19 cellular contexts compared by ENCODE assay signal in the genomic region with DNA sequence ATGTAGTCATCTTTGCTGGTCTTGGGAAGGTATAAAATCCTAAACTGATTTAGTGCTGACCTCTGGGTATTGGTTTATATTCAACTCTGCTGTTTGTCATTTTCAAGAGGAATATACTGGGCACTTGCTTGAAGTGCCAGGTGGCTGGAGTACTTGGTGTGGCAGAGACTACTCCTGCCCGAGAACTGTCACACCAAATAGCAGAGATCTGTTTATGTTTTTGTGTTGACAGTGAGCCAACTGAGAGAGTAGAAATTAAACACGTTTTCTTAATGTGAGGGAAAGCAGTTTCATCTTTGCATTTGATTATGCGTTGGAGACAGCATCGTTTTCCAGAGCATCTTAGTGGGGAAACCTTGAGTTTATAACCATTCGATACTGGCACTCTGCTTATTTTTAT.
"Had no signal": no experiment of that assay in that cellular context is flagged by ENCODE, and none has a peak within 500 bp of the region (broad histone marks: within the 10 kb centered on the region; RNA-seq: fewer than 3 reads in every experiment).

No MANE protein-coding gene starts in this region.

- DNase-seq: activated CD4-positive, alpha-beta memory T cell treated with anti-CD3 and anti-CD28 coated beads, Interleukin-2, amount 10 ng/mL, durations not matched to agents 7 days and 5 days; activated CD4-positive, alpha-beta T cell treated with anti-CD3 and anti-CD28 coated beads, Interleukin-2, amount 10 ng/mL, durations not matched to agents 24 days and 14 days; activated effector memory CD4-positive, alpha-beta T cell treated with Interleukin-2 at 50 U/mL for 16 hours; activated naive CD4-positive, alpha-beta T cell treated with anti-CD3 and anti-CD28 coated beads for 36 hours; activated naive CD8-positive, alpha-beta T cell treated with anti-CD3 and anti-CD28 coated beads, Interleukin-2, amount 10 ng/mL, durations not matched to agents 7 days and 5 days; activated T-cell treated with anti-CD3 and anti-CD28 coated beads, Interleukin-2, amount 50 U/mL, for 72 hours; amniotic stem cell; effector CD4-positive, alpha-beta T cell; heart right ventricle; kidney; lower lobe of right lung; mucosa of descending colon; nephron progenitor cell; right lobe of liver; stimulated activated CD4-positive, alpha-beta T cell treated with anti-CD3 and anti-CD28 coated beads, Interleukin-1b, Interleukin-23, amount 100 ng/mL, for 48 hours; tibial artery had no signal

- H3K36me3 Mint-ChIP-seq: activated naive CD8-positive, alpha-beta T cell treated with anti-CD3 and anti-CD28 coated beads, Interleukin-2, amount 10 ng/mL, durations not matched to agents 7 days and 5 days had no signal

- H3K27ac ChIP-seq: heart right ventricle, lower lobe of right lung, right lobe of liver, skin epidermis, tibial artery had no signal

- H3K9me3 Mint-ChIP-seq: activated CD4-positive, alpha-beta memory T cell treated with anti-CD3 and anti-CD28 coated beads, Interleukin-2, amount 10 ng/mL, durations not matched to agents 7 days and 5 days; activated CD4-positive, alpha-beta T cell treated with anti-CD3 and anti-CD28 coated beads, Interleukin-2, amount 10 ng/mL, durations not matched to agents 24 days and 14 days; activated naive CD4-positive, alpha-beta T cell treated with anti-CD3 and anti-CD28 coated beads for 36 hours; activated naive CD8-positive, alpha-beta T cell treated with anti-CD3 and anti-CD28 coated beads, Interleukin-2, amount 10 ng/mL, durations not matched to agents 7 days and 5 days; activated T-cell treated with anti-CD3 and anti-CD28 coated beads, Interleukin-2, amount 50 U/mL, for 72 hours; nephron progenitor cell; stimulated activated naive CD8-positive, alpha-beta T cell treated with anti-CD3 and anti-CD28 coated beads, Interleukin-15, Interleukin-2, amounts not matched to agents 100 ng/mL and 50 ng/mL, for 24 hours had no signal

- H3K27me3 ChIP-seq: right lobe of liver, tibial artery had no signal

- H3K27ac Mint-ChIP-seq: activated CD4-positive, alpha-beta memory T cell treated with anti-CD3 and anti-CD28 coated beads, Interleukin-2, amount 10 ng/mL, durations not matched to agents 7 days and 5 days; activated CD4-positive, alpha-beta T cell treated with anti-CD3 and anti-CD28 coated beads, Interleukin-2, amount 10 ng/mL, durations not matched to agents 24 days and 14 days; activated naive CD4-positive, alpha-beta T cell treated with anti-CD3 and anti-CD28 coated beads for 36 hours; activated naive CD8-positive, alpha-beta T cell treated with anti-CD3 and anti-CD28 coated beads, Interleukin-2, amount 10 ng/mL, durations not matched to agents 7 days and 5 days; activated T-cell treated with anti-CD3 and anti-CD28 coated beads, Interleukin-2, amount 50 U/mL, for 72 hours; stimulated activated naive CD8-positive, alpha-beta T cell treated with anti-CD3 and anti-CD28 coated beads, Interleukin-15, Interleukin-2, amounts not matched to agents 100 ng/mL and 50 ng/mL, for 24 hours had no signal

- H3K4me3 Mint-ChIP-seq: activated CD4-positive, alpha-beta memory T cell treated with anti-CD3 and anti-CD28 coated beads, Interleukin-2, amount 10 ng/mL, durations not matched to agents 7 days and 5 days; activated CD4-positive, alpha-beta T cell treated with anti-CD3 and anti-CD28 coated beads, Interleukin-2, amount 10 ng/mL, durations not matched to agents 24 days and 14 days; activated naive CD4-positive, alpha-beta T cell treated with anti-CD3 and anti-CD28 coated beads for 36 hours; activated naive CD8-positive, alpha-beta T cell treated with anti-CD3 and anti-CD28 coated beads, Interleukin-2, amount 10 ng/mL, durations not matched to agents 7 days and 5 days; activated T-cell treated with anti-CD3 and anti-CD28 coated beads, Interleukin-2, amount 50 U/mL, for 72 hours; stimulated activated naive CD8-positive, alpha-beta T cell treated with anti-CD3 and anti-CD28 coated beads, Interleukin-15, Interleukin-2, amounts not matched to agents 100 ng/mL and 50 ng/mL, for 24 hours had no signal

- H3K27me3 Mint-ChIP-seq: activated naive CD8-positive, alpha-beta T cell treated with anti-CD3 and anti-CD28 coated beads, Interleukin-2, amount 10 ng/mL, durations not matched to agents 7 days and 5 days had no signal

- H3K4me1 ChIP-seq: lower lobe of right lung, right lobe of liver, tibial artery had no signal

- H3K9me3 ChIP-seq: heart right ventricle, lower lobe of right lung, mucosa of descending colon, right lobe of liver, tibial artery had no signal

- H3K4me1 Mint-ChIP-seq: activated CD4-positive, alpha-beta memory T cell treated with anti-CD3 and anti-CD28 coated beads, Interleukin-2, amount 10 ng/mL, durations not matched to agents 7 days and 5 days; activated naive CD8-positive, alpha-beta T cell treated with anti-CD3 and anti-CD28 coated beads, Interleukin-2, amount 10 ng/mL, durations not matched to agents 7 days and 5 days had no signal

- FAIRE-seq: endometrium, kidney had no signal
